Comparison of ENCODE assay signal across 17 cellular contexts in genomic region chr4:37549003-37549402, GRCh38.
DNase-seq lines count a peak whose midpoint lies in the region; ATAC-seq and TF ChIP-seq lines count a peak whose summit lies in the region.
"Had no signal": no experiment of that assay in that cellular context is flagged by ENCODE, and none has a peak within 500 bp of the region (broad histone marks: within the 10 kb centered on the region; RNA-seq: fewer than 3 reads in every experiment).

No MANE protein-coding gene starts in this region.

- 47% methylated on average over 4 of the region's 6 CpGs for WGBS in SK-N-SH (ENCODE audit: low lambda C conversion rate)

- no peak for DNase-seq in SK-N-SH
- DNase-seq in T1000 (lab: John Stamatoyannopoulos, UW), result peak; percentile 87
- DNase-seq in fibroblast of villous mesenchyme (ENCODE audit: low read depth), result peak; percentile 33
- no peak for DNase-seq in mesothelial cell of epicardium (ENCODE audit: low spot score in 2 of 2, unreplicated experiment in 2 of 2)
- DNase-seq in NCI-H2227 (lab: John Stamatoyannopoulos, UW; ENCODE audit: unreplicated experiment), result no peak
- no peak for DNase-seq in 8988T
- DNase-seq: activated B cell treated with CpG ODN at 0.5 μM for 24 hours; activated CD8-positive, alpha-beta memory T cell treated with anti-CD3 and anti-CD28 coated beads, Interleukin-2, amount 50 U/mL, for 4 hours; GOT3; NCI-H2081 had no signal

- H2AFZ ChIP-seq in SK-N-SH (ENCODE audit: low read depth), result no peak overlapping the region

- TF ChIP-seq RAD21 in SK-N-SH (IDR thresholded peaks at IDR 0.05; ENCODE audit: low read length), result no peak

- no peaks in the 10 kb centered on the region for H3K9me2 ChIP-seq in SK-N-SH

- no peak overlapping the region for H3K4me2 ChIP-seq in SK-N-SH

- H3K9ac ChIP-seq in SK-N-SH, result no peak overlapping the region

- H3K27me3 Mint-ChIP-seq in mesothelial cell of epicardium (ENCODE audit: low read depth), result no peaks in the 10 kb centered on the region

- H4K20me1 ChIP-seq in SK-N-SH (ENCODE audit: insufficient read depth), result no peaks in the 10 kb centered on the region

- POLR2A ChIA-PET in SK-N-SH (lab: Yijun Ruan, JAX), result no interaction called here

- TF ChIP-seq CTCF in SK-N-SH (IDR thresholded peaks at IDR 0.05), result no peak
- no peak for TF ChIP-seq CTCF in fibroblast of villous mesenchyme (IDR thresholded peaks at IDR 0.05; ENCODE audit: insufficient read depth, low read depth, low read length)
- TF ChIP-seq CTCF in mesothelial cell of epicardium (IDR thresholded peaks at IDR 0.05; ENCODE audit: unreplicated experiment), result no peak

- no peaks in the 10 kb centered on the region for H3K79me2 ChIP-seq in SK-N-SH (ENCODE audit: insufficient read depth)

- H3K9me3 Mint-ChIP-seq in mesothelial cell of epicardium, result peaks cover 52% of the 10 kb centered on the region

- H3K4me3 ChIP-seq in SK-N-SH (ENCODE audit: low read depth in 2 of 2, low read length in 1 of 2) (no peak overlapping the region), fibroblast of villous mesenchyme (ENCODE audit: low read depth, low read length) (no peak overlapping the region)
- H3K4me3 ChIP-seq: lung, skin epidermis had no signal

- TF ChIP-seq EP300 in SK-N-SH (IDR thresholded peaks at IDR 0.05; ENCODE audit: borderline replicate concordance in 1 of 2, low read depth in 1 of 2, low read length in 1 of 2), result no peak

- H3K27ac Mint-ChIP-seq in mesothelial cell of epicardium, result no peak overlapping the region
- H3K27ac Mint-ChIP-seq: activated B cell treated with CpG ODN at 0.5 μM for 24 hours; activated naive CD4-positive, alpha-beta T cell treated with anti-CD3 and anti-CD28 coated beads, Interleukin-2, amount 50 U/mL, for 72 hours had no signal

- H3F3A ChIP-seq in SK-N-SH (replicated peaks; ENCODE audit: insufficient read depth), result no peaks in the 10 kb centered on the region

- H3K4me1 Mint-ChIP-seq in mesothelial cell of epicardium, result peaks cover 1% of the 10 kb centered on the region
- H3K4me1 Mint-ChIP-seq: activated B cell treated with CpG ODN at 0.5 μM for 24 hours had no signal

- no peaks in the 10 kb centered on the region for H3K4me1 ChIP-seq in SK-N-SH (ENCODE audit: control insufficient read depth in 1 of 2, insufficient read depth in 2 of 2, low read depth in 1 of 2, low read length in 1 of 2)

- H3K27me3 ChIP-seq in SK-N-SH (ENCODE audit: insufficient read depth), result no peaks in the 10 kb centered on the region
- H3K27me3 ChIP-seq: neutrophil had no signal

- no peak overlapping the region for H3K27ac ChIP-seq in SK-N-SH (ENCODE audit: low read depth in 2 of 2, low read length in 1 of 2)
- H3K27ac ChIP-seq: neutrophil, skin epidermis had no signal

- CTCF ChIA-PET in SK-N-SH (lab: Yijun Ruan, JAX), result no interaction called here

- no peaks in the 10 kb centered on the region for H3K36me3 ChIP-seq in SK-N-SH (replicated peaks in 1 of 2; ENCODE audit: control insufficient read depth in 1 of 2, insufficient read depth in 2 of 2, low read length in 1 of 2)
- H3K36me3 ChIP-seq: neutrophil had no signal

- H3K4me3 Mint-ChIP-seq in mesothelial cell of epicardium, result no peak overlapping the region
- H3K4me3 Mint-ChIP-seq: activated B cell treated with CpG ODN at 0.5 μM for 24 hours had no signal

- H3K36me3 Mint-ChIP-seq in mesothelial cell of epicardium, result peaks cover 46% of the 10 kb centered on the region

- H3K9me3 ChIP-seq in SK-N-SH, result 0 out of 2 replicates have a peak, but pooled peaks cover 4% of the 10 kb centered on the region

- ATAC-seq in SK-N-SH treated with all-trans-retinoic acid at 6 μM for 48 hours (no peak), HG03280 (IDR thresholded peaks at IDR 0.05; ENCODE audit: unreplicated experiment) (no peak)
- ATAC-seq: activated naive CD4-positive, alpha-beta T cell treated with anti-CD3 and anti-CD28 coated beads, Interleukin-2, amount 50 U/mL, for 72 hours; esophagus mucosa had no signal

TF ChIP-seq in SK-N-SH, 30 proteins besides CTCF, POLR2A, EP300 and RAD21:
- TF ChIP-seq RCOR1 (IDR thresholded peaks at IDR 0.05; ENCODE audit: low read length), result no peak
- 0 out of 2 replicates have a peak, but pooled peaks have one; percentile 8 for TF ChIP-seq NFIC (IDR thresholded peaks at IDR 0.05; ENCODE audit: borderline replicate concordance)

TF ChIP-seq in SK-N-SH treated with all-trans-retinoic acid at 6 μM for 48 hours, 23 proteins besides CTCF, POLR2A, EP300 and RAD21:
- TF ChIP-seq BACH2 (CRISPR knock-in tag; IDR thresholded peaks at IDR 0.05; ENCODE audit: borderline replicate concordance), result no peak
- TF ChIP-seq ZNF8 (CRISPR knock-in tag; IDR thresholded peaks at IDR 0.05), result no peak
- no peak for TF ChIP-seq CSRNP3 (CRISPR knock-in tag; IDR thresholded peaks at IDR 0.05)
- TF ChIP-seq ZFP3 (CRISPR knock-in tag; IDR thresholded peaks at IDR 0.05), result no peak
- no peak for TF ChIP-seq CREB5 (CRISPR knock-in tag; IDR thresholded peaks at IDR 0.05; ENCODE audit: low read depth)
- no peak for TF ChIP-seq PATZ1 (CRISPR knock-in tag; IDR thresholded peaks at IDR 0.05; ENCODE audit: borderline replicate concordance)
- TF ChIP-seq ZFP30 (CRISPR knock-in tag; IDR thresholded peaks at IDR 0.05), result no peak
- no peak for TF ChIP-seq ZC3H10 (CRISPR knock-in tag; IDR thresholded peaks at IDR 0.05)
- TF ChIP-seq GLIS3 (CRISPR knock-in tag; IDR thresholded peaks at IDR 0.05), result no peak
- no peak for TF ChIP-seq ESRRG (CRISPR knock-in tag; IDR thresholded peaks at IDR 0.05)
- TF ChIP-seq TSHZ2 (CRISPR knock-in tag; IDR thresholded peaks at IDR 0.05), result no peak
- TF ChIP-seq OSR1 (CRISPR knock-in tag; IDR thresholded peaks at IDR 0.05), result no peak
- TF ChIP-seq PPARA (CRISPR knock-in tag; IDR thresholded peaks at IDR 0.05; ENCODE audit: borderline replicate concordance), result no peak
- TF ChIP-seq ZNF70 (CRISPR knock-in tag; IDR thresholded peaks at IDR 0.05), result no peak
TF ChIP-seq in SK-N-SH treated with all-trans-retinoic acid at 6 μM for 48 hours: peak in this region for 0.

Comparison
In these comparisons a context has a peak if more than half of its experiments do, and no peak if none do; other contexts are left out.
1. DNase-seq: peak in T1000 (single experiment) and fibroblast of villous mesenchyme (single experiment); none in SK-N-SH (single experiment), mesothelial cell of epicardium (0 of 2), NCI-H2227 (single experiment) and 8988T (single experiment).